ENCODE assay signal across 1 cellular context in genomic region chr12:30695327-30696102, GRCh38.
TF ChIP-seq lines count a peak whose summit lies in the region.

Gene IPO8 (minus strand): TSS chr12:30695869. CDS start chr12:30695647, 222 bp downstream.

TF ChIP-seq in GM12878, 131 proteins besides CTCF, POLR2A, EP300 and RAD21 (continued from another document and continues in another):
- peak; percentile 99 for TF ChIP-seq E4F1 (IDR thresholded peaks at IDR 0.05; ENCODE audit: borderline replicate concordance, partially characterized antibody)
- TF ChIP-seq NKRF (conservative IDR thresholded peaks at IDR 0.05), result peak; percentile 50; the same call in 1 of the 2 replicates
- TF ChIP-seq RCOR1 (conservative IDR thresholded peaks at IDR 0.05; ENCODE audit: low read depth, low read length), result peak; percentile 99
- TF ChIP-seq SPI1 (IDR thresholded peaks at IDR 0.05; ENCODE audit: borderline replicate concordance, insufficient read depth, low read depth, low read length), result 0 out of 2 replicates have a peak, but pooled peaks have one; percentile 30
- TF ChIP-seq KAT2A (conservative IDR thresholded peaks at IDR 0.05; ENCODE audit: control insufficient read depth, low read depth, low read length), result no peak
- TF ChIP-seq ATF7 (IDR thresholded peaks at IDR 0.05; ENCODE audit: low read depth), result peak; percentile 39; the same call in 1 of the 2 replicates
- TF ChIP-seq SRF (IDR thresholded peaks at IDR 0.05; ENCODE audit: low read depth in 2 of 2, low read length in 2 of 2), result peak in 1 of 2 experiments; percentile 36; a peak in 1 of 4 replicates
- TF ChIP-seq ZNF687 (IDR thresholded peaks at IDR 0.05), result peak; percentile 24; the same call in 1 of the 2 replicates
- TF ChIP-seq TCF7 (IDR thresholded peaks at IDR 0.05; ENCODE audit: borderline replicate concordance), result no peak
- TF ChIP-seq ZBTB40 (IDR thresholded peaks at IDR 0.05; ENCODE audit: borderline replicate concordance), result peak; percentile 87
- TF ChIP-seq SIX5 (IDR thresholded peaks at IDR 0.05; ENCODE audit: low read depth, low read length, severe bottlenecking), result peak; percentile 82
- 0 out of 2 replicates have a peak, but pooled peaks have one; percentile 64 for TF ChIP-seq STAT1 (conservative IDR thresholded peaks at IDR 0.05)
- TF ChIP-seq RAD51 (IDR thresholded peaks at IDR 0.05), result no peak
- TF ChIP-seq BCL3 (IDR thresholded peaks at IDR 0.05; ENCODE audit: borderline replicate concordance, insufficient read depth, low read depth, low read length, poor library complexity, severe bottlenecking), result no peak
- TF ChIP-seq GATAD2B (conservative IDR thresholded peaks at IDR 0.05; ENCODE audit: low read depth), result peak; percentile 86
- TF ChIP-seq TBL1XR1 (IDR thresholded peaks at IDR 0.05; ENCODE audit: low read depth, low read length), result no peak
- peak; percentile 89 for TF ChIP-seq CREM (IDR thresholded peaks at IDR 0.05; ENCODE audit: low read depth)
- no peak for TF ChIP-seq MAX (IDR thresholded peaks at IDR 0.05; ENCODE audit: low read depth, low read length)
- no peak for TF ChIP-seq ZBED1 (IDR thresholded peaks at IDR 0.05; ENCODE audit: borderline replicate concordance)
- peak; percentile 53; the same call in 1 of the 2 replicates for TF ChIP-seq RELB (IDR thresholded peaks at IDR 0.05; ENCODE audit: low read depth)
- TF ChIP-seq ZNF24 (IDR thresholded peaks at IDR 0.05), result no peak
- no peak for TF ChIP-seq MYC (IDR thresholded peaks at IDR 0.05; ENCODE audit: insufficient read depth, insufficient read length, insufficient replicate concordance, low read length, severe bottlenecking)
- TF ChIP-seq NFIC (IDR thresholded peaks at IDR 0.05; ENCODE audit: low read depth, low read length), result no peak
- TF ChIP-seq ATF2 (IDR thresholded peaks at IDR 0.05; ENCODE audit: low read length), result no peak
- TF ChIP-seq E2F8 (IDR thresholded peaks at IDR 0.05; ENCODE audit: low read depth, partially characterized antibody), result peak; percentile 58
- no peak for TF ChIP-seq ZZZ3 (IDR thresholded peaks at IDR 0.05; ENCODE audit: control insufficient read depth, insufficient read length, low read depth)
- TF ChIP-seq EED (IDR thresholded peaks at IDR 0.05; ENCODE audit: low read depth), result peak; percentile 45
- peak; percentile 54; the same call in 1 of the 2 replicates for TF ChIP-seq E2F4 (IDR thresholded peaks at IDR 0.05; ENCODE audit: low read depth, low read length)
- no peak for TF ChIP-seq PAX8 (IDR thresholded peaks at IDR 0.05)
- TF ChIP-seq CEBPB (IDR thresholded peaks at IDR 0.05; ENCODE audit: borderline replicate concordance in 1 of 2, low read depth in 2 of 2, low read length in 2 of 2), result no peak
